In genomic region chr12:15230137-15230536, GRCh38 we compare ENCODE assay signal across 30 cellular contexts. TPM values are rescaled to one million over a fixed set of nuclear protein-coding genes. Genes with fewer than 3 reads are reported as not detected.
"Had no signal": no experiment of that assay in that cellular context is flagged by ENCODE, and none has a peak within 500 bp of the region (broad histone marks: within the 10 kb centered on the region; RNA-seq: fewer than 3 reads in every experiment).

No MANE protein-coding gene starts in this region.

- H3K27me3 ChIP-seq: esophagus muscularis mucosa, gastrocnemius medialis, testis, tibial artery had no signal

- H3K4me1 ChIP-seq: neural progenitor cell, psoas muscle, testis had no signal

- H3K9ac ChIP-seq: neural progenitor cell had no signal

- H3K36me3 ChIP-seq: esophagus muscularis mucosa, gastrocnemius medialis, neural progenitor cell, tibial artery had no signal

- DNase-seq: dermis blood vessel endothelial cell; effector memory CD4-positive, alpha-beta T cell; gastrocnemius medialis; head of caudate nucleus; kidney; mesenchymal stem cell; mucosa of descending colon; naive B cell; psoas muscle; right cardiac atrium; stimulated activated CD4-positive, alpha-beta T cell treated with anti-CD3 and anti-CD28 coated beads, Interleukin-12 subunit alpha, Interleukin-12 subunit beta, amount 100 ng/mL, for 4 hours; stimulated activated CD4-positive, alpha-beta T cell treated with anti-CD3 and anti-CD28 coated beads, Interleukin-1b, Interleukin-23, amount 100 ng/mL, for 48 hours; stimulated activated CD4-positive, alpha-beta T cell treated with anti-CD3 and anti-CD28 coated beads, Interleukin-4, amount 100 ng/mL, for 1 hour; stimulated activated naive CD4-positive, alpha-beta T cell treated with Interleukin-2 at 50 U/mL for 16 hours; substantia nigra; testis; tibial artery had no signal

- H3K27ac Mint-ChIP-seq: mesothelial cell of epicardium; natural killer cell treated with Interleukin-12 subunit alpha and Interleukin-12 subunit beta and Interleukin-15 and Interleukin-18, amount 100 ng/mL, for 72 hours; stimulated activated effector memory CD8-positive, alpha-beta T cell treated with anti-CD3 and anti-CD28 coated beads, Interleukin-12 subunit alpha, Interleukin-12 subunit beta, amount 100 ng/mL, for 72 hours; type B pancreatic cell had no signal

- H3K9me3 ChIP-seq: gastrocnemius medialis, mucosa of descending colon, psoas muscle, testis, tibial artery had no signal

- H3K4me3 Mint-ChIP-seq: mesothelial cell of epicardium; naive B cell; natural killer cell treated with Interleukin-12 subunit alpha and Interleukin-12 subunit beta and Interleukin-15 and Interleukin-18, amount 100 ng/mL, for 72 hours; neural progenitor cell; stimulated activated effector memory CD8-positive, alpha-beta T cell treated with anti-CD3 and anti-CD28 coated beads, Interleukin-12 subunit alpha, Interleukin-12 subunit beta, amount 100 ng/mL, for 72 hours; type B pancreatic cell had no signal

- H3K4me3 ChIP-seq: coronary artery, esophagus muscularis mucosa, gastrocnemius medialis, mucosa of descending colon, neural progenitor cell, psoas muscle, smooth muscle cell, testis, tibial artery had no signal

- H3K9me3 Mint-ChIP-seq: natural killer cell treated with Interleukin-12 subunit alpha and Interleukin-12 subunit beta and Interleukin-15 and Interleukin-18, amount 100 ng/mL, for 72 hours; neural progenitor cell; stimulated activated effector memory CD8-positive, alpha-beta T cell treated with anti-CD3 and anti-CD28 coated beads, Interleukin-12 subunit alpha, Interleukin-12 subunit beta, amount 100 ng/mL, for 72 hours; type B pancreatic cell had no signal

- ATAC-seq: gastrocnemius medialis; left lobe of liver; mucosa of descending colon; natural killer cell treated with Interleukin-12 subunit alpha and Interleukin-12 subunit beta and Interleukin-15 and Interleukin-18, amount 100 ng/mL, for 72 hours; psoas muscle; right cardiac atrium; stimulated activated effector memory CD8-positive, alpha-beta T cell treated with anti-CD3 and anti-CD28 coated beads, Interleukin-12 subunit alpha, Interleukin-12 subunit beta, amount 100 ng/mL, for 72 hours had no signal

- H3K36me3 Mint-ChIP-seq: mesothelial cell of epicardium; naive B cell; natural killer cell treated with Interleukin-12 subunit alpha and Interleukin-12 subunit beta and Interleukin-15 and Interleukin-18, amount 100 ng/mL, for 72 hours; neural progenitor cell; stimulated activated effector memory CD8-positive, alpha-beta T cell treated with anti-CD3 and anti-CD28 coated beads, Interleukin-12 subunit alpha, Interleukin-12 subunit beta, amount 100 ng/mL, for 72 hours; type B pancreatic cell had no signal

- H3K4me1 Mint-ChIP-seq: naive B cell; neural progenitor cell; stimulated activated effector memory CD8-positive, alpha-beta T cell treated with anti-CD3 and anti-CD28 coated beads, Interleukin-12 subunit alpha, Interleukin-12 subunit beta, amount 100 ng/mL, for 72 hours had no signal

RNA-seq across cellular contexts. Expression of gene RERG, which starts 8.9 kb away (rescaled TPM):
- total RNA-seq: endothelial cell of umbilical vein; glomerular endothelial cell; lung microvascular endothelial cell; natural killer cell treated with Interleukin-12 subunit alpha and Interleukin-12 subunit beta and Interleukin-15 and Interleukin-18, amount 100 ng/mL, for 72 hours; osteoblast had no signal
- polyA plus RNA-seq: endothelial cell of umbilical vein, smooth muscle cell had no signal
